ENCODE assay signal across 10 cellular contexts in genomic region chr2:176130917-176131616, GRCh38. TPM values are rescaled to one million over a fixed set of nuclear protein-coding genes. Genes with fewer than 3 reads are reported as not detected.
A peak's percentile ranks its signal among the peaks of the same experiment; 100 is the strongest.
DNase-seq lines count a peak whose midpoint lies in the region; TF ChIP-seq lines count a peak whose summit lies in the region.
"Had no signal": no experiment of that assay in that cellular context is flagged by ENCODE, and none has a peak within 500 bp of the region (broad histone marks: within the 10 kb centered on the region; RNA-seq: fewer than 3 reads in every experiment).

No MANE protein-coding gene starts in this region.

- H3K4me1 ChIP-seq in mesodermal cell (ENCODE audit: control insufficient read depth, insufficient read depth, low read length, poor library complexity, severe bottlenecking) (no peaks in the 10 kb centered on the region), thyroid gland (peaks cover 5 to 14% of the 10 kb centered on the region in 2 donors)

- H3K36me3 ChIP-seq in mesodermal cell (ENCODE audit: control insufficient read depth, insufficient read depth, low read length) (no peaks in the 10 kb centered on the region), thyroid gland (no peaks in the 10 kb centered on the region)
- H3K36me3 ChIP-seq: BLaER1 had no signal

- WGBS in mesodermal cell (ENCODE audit: insufficient coverage in 2 of 2), 2 experiments, result 21 to 26% methylated on average over 4 to 8 of the region's 16 CpGs
- 13 to 17% methylated on average over 16 of the region's 16 CpGs for WGBS in thyroid gland, 2 donors

- peaks cover 34% of the 10 kb centered on the region for H3K4me1 Mint-ChIP-seq in activated T-cell treated with anti-CD3 and anti-CD28 coated beads, Interleukin-2, amount 50 U/mL, for 24 hours (ENCODE audit: low read depth)
- H3K4me1 Mint-ChIP-seq in activated naive CD8-positive, alpha-beta T cell (ENCODE audit: low read depth), result peaks cover 35% of the 10 kb centered on the region

- peaks cover 88% of the 10 kb centered on the region for H3K27me3 Mint-ChIP-seq in activated T-cell treated with anti-CD3 and anti-CD28 coated beads, Interleukin-2, amount 50 U/mL, for 24 hours
- H3K27me3 Mint-ChIP-seq in activated naive CD8-positive, alpha-beta T cell, result peaks cover 64% of the 10 kb centered on the region

- peaks cover 64% of the 10 kb centered on the region for H3K27me3 ChIP-seq in thyroid gland

- TF ChIP-seq POLR2A in thyroid gland (IDR thresholded peaks at IDR 0.05), result no peak

- H3K27ac Mint-ChIP-seq in activated T-cell treated with anti-CD3 and anti-CD28 coated beads, Interleukin-2, amount 50 U/mL, for 24 hours, result peak overlapping the region; percentile 60
- peak overlapping the region; percentile 58 for H3K27ac Mint-ChIP-seq in activated naive CD8-positive, alpha-beta T cell

- intact Hi-C loops in thyroid gland (cut with DNase I), result no loop called here

- no peak for TF ChIP-seq CTCF in thyroid gland (IDR thresholded peaks at IDR 0.05)

- no peak for DNase-seq in activated T-cell treated with anti-CD3 and anti-CD28 coated beads, Interleukin-2, amount 50 U/mL, for 24 hours
- DNase-seq in activated T-cell treated with anti-CD3 and anti-CD28 coated beads, Interleukin-2, amount 50 U/mL, for 1 hour, result no peak
- DNase-seq in thyroid gland (no peak), NCI-H187 (lab: John Stamatoyannopoulos, UW) (no peak)
- DNase-seq in stimulated activated CD4-positive, alpha-beta T cell treated with anti-CD3 and anti-CD28 coated beads, Interleukin-1b, Interleukin-23, amount 100 ng/mL, for 48 hours, result no peak
- DNase-seq in activated effector memory CD4-positive, alpha-beta T cell treated with anti-CD3 and anti-CD28 coated beads, Interleukin-2, amount 50 U/mL, for 16 hours, result no peak
- DNase-seq: small intestine had no signal

- H3K4me3 ChIP-seq in mesodermal cell (ENCODE audit: extremely low read depth, insufficient read depth, low read length, poor library complexity, severe bottlenecking), result peak overlapping the region; percentile 30
- peak overlapping the region in 1 of 3 donors; percentile 23 for H3K4me3 ChIP-seq in thyroid gland (replicated peaks in 1 of 3)

- H3K36me3 Mint-ChIP-seq in activated T-cell treated with anti-CD3 and anti-CD28 coated beads, Interleukin-2, amount 50 U/mL, for 24 hours (ENCODE audit: low read depth), result no peaks in the 10 kb centered on the region
- peaks cover 2% of the 10 kb centered on the region for H3K36me3 Mint-ChIP-seq in activated naive CD8-positive, alpha-beta T cell

- peak overlapping the region; percentile 62 for H3K4me3 Mint-ChIP-seq in activated T-cell treated with anti-CD3 and anti-CD28 coated beads, Interleukin-2, amount 50 U/mL, for 24 hours
- peak overlapping the region; percentile 76 for H3K4me3 Mint-ChIP-seq in activated naive CD8-positive, alpha-beta T cell

- H3K27ac ChIP-seq in mesodermal cell (ENCODE audit: low read depth, low read length, severe bottlenecking), result no peak overlapping the region
- peak overlapping the region in 2 of 3 donors; percentile 50 to 54 for H3K27ac ChIP-seq in thyroid gland
- H3K27ac ChIP-seq: BLaER1 had no signal

- no peaks in the 10 kb centered on the region for H3K9me3 ChIP-seq in mesodermal cell (ENCODE audit: control insufficient read depth, low read length)
- no peaks in the 10 kb centered on the region for H3K9me3 ChIP-seq in thyroid gland

- no peaks in the 10 kb centered on the region for H3K9me3 Mint-ChIP-seq in activated T-cell treated with anti-CD3 and anti-CD28 coated beads, Interleukin-2, amount 50 U/mL, for 24 hours
- no peaks in the 10 kb centered on the region for H3K9me3 Mint-ChIP-seq in activated naive CD8-positive, alpha-beta T cell (ENCODE audit: low read depth)

RNA-seq across cellular contexts. Expression of gene HOXD8, which starts 1.6 kb away (rescaled TPM):
- 2.1 TPM for polyA plus RNA-seq in mesodermal cell (2013, experiment 1 of 2)
- 1.0 TPM for polyA plus RNA-seq in mesodermal cell (2013, experiment 2 of 2)
- 10 to 100 TPM in 2 of 4 donors, 1 to 10 TPM in 2; 4.1 to 24.9 (median 9.9) TPM for total RNA-seq in thyroid gland

RNA-seq across cellular contexts. Expression of gene HOXD9, which starts 8.5 kb away (rescaled TPM):
- 1.9 TPM for polyA plus RNA-seq in mesodermal cell (2013, experiment 1 of 2)
- 2.1 TPM for polyA plus RNA-seq in mesodermal cell (2013, experiment 2 of 2)
- total RNA-seq in thyroid gland, result 1 to 10 TPM in 3 of 4 donors, under 1 TPM in 1; 0.83 to 3.9 (median 2.3) TPM

RNA-seq across cellular contexts. Expression of gene HOXD10, which starts 14.5 kb away (rescaled TPM):
- polyA plus RNA-seq in mesodermal cell (2013, experiment 1 of 2), result 1.9 TPM
- polyA plus RNA-seq in mesodermal cell (2013, experiment 2 of 2), result 0.96 TPM
- total RNA-seq in thyroid gland, result under 1 TPM in 2 of 4 donors, not detected in 2; 0.33 to 0.54 TPM

RNA-seq across cellular contexts. Expression of gene HOXD4, which starts 20.3 kb away (rescaled TPM):
- polyA plus RNA-seq in mesodermal cell (2013, experiment 1 of 2), result 6.5 TPM
- 4.2 TPM for polyA plus RNA-seq in mesodermal cell (2013, experiment 2 of 2)
- 1 to 10 TPM; 1.6 to 4.8 (median 3.3) TPM for total RNA-seq in thyroid gland

RNA-seq across cellular contexts. Expression of gene HOXD11, which starts 24.0 kb away (rescaled TPM):
- 1.2 TPM for polyA plus RNA-seq in mesodermal cell (2013, experiment 1 of 2)
- polyA plus RNA-seq in mesodermal cell (2013, experiment 2 of 2), result 0.96 TPM
- total RNA-seq in thyroid gland, result not detected
- polyA plus RNA-seq: small intestine had no signal
